In the genomic region with DNA sequence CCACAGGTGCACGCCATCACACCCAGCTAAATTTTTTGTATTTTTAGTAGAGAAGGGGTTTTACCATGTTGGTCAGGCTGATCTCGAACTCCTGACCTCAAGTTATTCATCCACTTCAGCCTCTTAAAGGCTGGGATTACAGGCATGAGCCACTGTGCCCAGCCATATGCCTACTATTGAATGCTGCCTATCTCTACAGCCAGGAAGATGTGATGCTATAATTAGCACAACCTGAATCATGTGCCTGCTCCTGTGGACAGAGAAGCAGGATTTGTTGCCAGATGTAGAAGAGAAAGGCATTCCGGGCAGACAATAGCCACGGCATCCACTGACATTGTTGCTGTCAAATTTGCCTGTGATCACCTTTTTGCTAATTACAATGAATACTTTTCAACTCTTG, we compare ENCODE assay signal across 19 cellular contexts.
"Had no signal": no experiment of that assay in that cellular context is flagged by ENCODE, and none has a peak within 500 bp of the region (broad histone marks: within the 10 kb centered on the region; RNA-seq: fewer than 3 reads in every experiment).

No MANE protein-coding gene starts in this region.

- H3K27me3 ChIP-seq: ascending aorta, upper lobe of right lung had no signal

- H3K4me1 ChIP-seq: ascending aorta, upper lobe of right lung had no signal

- H3K36me3 Mint-ChIP-seq: mesothelial cell of epicardium, T-cell had no signal

- H3K4me3 ChIP-seq: ascending aorta, upper lobe of right lung had no signal

- H3K27ac Mint-ChIP-seq: activated B cell treated with CpG ODN at 0.5 μM for 24 hours; activated CD8-positive, alpha-beta T cell treated with anti-CD3 and anti-CD28 coated beads for 36 hours; activated naive CD4-positive, alpha-beta T cell treated with anti-CD3 and anti-CD28 coated beads for 36 hours; activated naive CD8-positive, alpha-beta T cell treated with anti-CD3 and anti-CD28 coated beads, Interleukin-2, amount 50 U/mL, for 24 hours; mesothelial cell of epicardium; nephron had no signal

- DNase-seq: activated B cell treated with CpG ODN at 0.5 μM for 24 hours; activated CD4-positive, alpha-beta T cell treated with anti-CD3 and anti-CD28 coated beads for 4 hours; activated CD8-positive, alpha-beta memory T cell treated with anti-CD3 and anti-CD28 coated beads, Interleukin-2, amount 50 U/mL, for 4 hours; activated CD8-positive, alpha-beta T cell treated with anti-CD3 and anti-CD28 coated beads for 36 hours; activated naive CD4-positive, alpha-beta T cell treated with anti-CD3 and anti-CD28 coated beads for 36 hours; activated naive CD8-positive, alpha-beta T cell treated with anti-CD3 and anti-CD28 coated beads, Interleukin-2, amount 50 U/mL, for 24 hours; activated T-cell treated with anti-CD3 and anti-CD28 coated beads, Interleukin-2, amount 50 U/mL, for 4 hours; cerebellar nuclear complex; effector memory CD4-positive, alpha-beta T cell; hippocampal formation; islet precursor cell; nucleus accumbens; stimulated activated CD8-positive, alpha-beta memory T cell treated with anti-CD3 and anti-CD28 coated beads, Interleukin-4, amount 100 ng/mL, for 48 hours; stimulated activated naive CD4-positive, alpha-beta T cell; T-cell; upper lobe of right lung had no signal

- H3K9me3 Mint-ChIP-seq: activated B cell treated with CpG ODN at 0.5 μM for 24 hours; activated CD8-positive, alpha-beta T cell treated with anti-CD3 and anti-CD28 coated beads for 36 hours; activated naive CD4-positive, alpha-beta T cell treated with anti-CD3 and anti-CD28 coated beads for 36 hours; activated naive CD8-positive, alpha-beta T cell treated with anti-CD3 and anti-CD28 coated beads, Interleukin-2, amount 50 U/mL, for 24 hours; activated T-cell treated with anti-CD3 and anti-CD28 coated beads, Interleukin-2, amount 50 U/mL, for 4 hours; mesothelial cell of epicardium; nephron; T-cell had no signal

- H3K4me1 Mint-ChIP-seq: activated B cell treated with CpG ODN at 0.5 μM for 24 hours; activated naive CD8-positive, alpha-beta T cell treated with anti-CD3 and anti-CD28 coated beads, Interleukin-2, amount 50 U/mL, for 24 hours; nephron had no signal

- ATAC-seq: activated CD8-positive, alpha-beta T cell treated with anti-CD3 and anti-CD28 coated beads for 36 hours; activated naive CD8-positive, alpha-beta T cell treated with anti-CD3 and anti-CD28 coated beads, Interleukin-2, amount 50 U/mL, for 24 hours; activated T-cell treated with anti-CD3 and anti-CD28 coated beads, Interleukin-2, amount 50 U/mL, for 4 hours; T-cell; upper lobe of right lung had no signal

- H3K36me3 ChIP-seq: ascending aorta, upper lobe of right lung had no signal

- H3K4me3 Mint-ChIP-seq: activated B cell treated with CpG ODN at 0.5 μM for 24 hours; activated CD8-positive, alpha-beta T cell treated with anti-CD3 and anti-CD28 coated beads for 36 hours; activated naive CD4-positive, alpha-beta T cell treated with anti-CD3 and anti-CD28 coated beads for 36 hours; activated naive CD8-positive, alpha-beta T cell treated with anti-CD3 and anti-CD28 coated beads, Interleukin-2, amount 50 U/mL, for 24 hours; activated T-cell treated with anti-CD3 and anti-CD28 coated beads, Interleukin-2, amount 50 U/mL, for 4 hours; mesothelial cell of epicardium; nephron; T-cell had no signal

- H3K9me3 ChIP-seq: ascending aorta, upper lobe of right lung had no signal

- H3K27ac ChIP-seq: ascending aorta, upper lobe of right lung had no signal
